In the genomic region with DNA sequence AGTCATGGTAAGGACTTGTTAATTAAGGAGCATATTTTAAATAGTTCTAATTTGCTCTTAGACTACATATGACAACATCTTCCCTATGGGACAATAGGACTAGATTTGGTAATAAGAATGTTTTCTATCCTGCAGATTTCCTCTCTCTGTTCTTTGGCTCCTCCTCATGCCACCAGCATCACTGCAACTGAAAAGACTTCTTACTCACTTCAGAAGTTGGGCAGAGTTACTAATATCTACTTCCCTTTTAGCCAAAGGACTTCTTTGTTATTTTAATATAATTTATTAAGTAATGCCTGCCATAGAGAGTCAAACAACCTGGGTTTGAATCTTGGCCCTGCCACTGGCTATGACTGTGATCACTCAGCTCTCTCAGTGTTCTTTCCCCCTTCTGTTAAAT, we compare ENCODE assay signal across 1 cellular context.
TF ChIP-seq lines count a peak whose summit lies in the region.

No MANE protein-coding gene starts in this region.

TF ChIP-seq in GM12878, 131 proteins besides CTCF, POLR2A, EP300 and RAD21:
- no peak for TF ChIP-seq SUZ12 (IDR thresholded peaks at IDR 0.05; ENCODE audit: unreplicated experiment)
- TF ChIP-seq BCL3 (IDR thresholded peaks at IDR 0.05; ENCODE audit: borderline replicate concordance, insufficient read depth, low read depth, low read length, poor library complexity, severe bottlenecking), result no peak
- no peak for TF ChIP-seq ZNF687 (IDR thresholded peaks at IDR 0.05)
- TF ChIP-seq NR2C2 (IDR thresholded peaks at IDR 0.05; ENCODE audit: borderline replicate concordance, control insufficient read depth, insufficient read length, low read depth), result no peak
- TF ChIP-seq KAT2A (conservative IDR thresholded peaks at IDR 0.05; ENCODE audit: control insufficient read depth, low read depth, low read length), result no peak
- no peak for TF ChIP-seq RB1 (IDR thresholded peaks at IDR 0.05; ENCODE audit: borderline replicate concordance)
- no peak for TF ChIP-seq POLR2AphosphoS5 (IDR thresholded peaks at IDR 0.05; ENCODE audit: low read length)
- TF ChIP-seq ETV6 (conservative IDR thresholded peaks at IDR 0.05 in 1 of 2, IDR thresholded peaks at IDR 0.05 in 1 of 2; ENCODE audit: borderline replicate concordance in 1 of 2, low read depth in 1 of 2), result no peak
TF ChIP-seq in GM12878: peak in this region for 0.
